ENCODE assay signal across 8 cellular contexts in the genomic region with DNA sequence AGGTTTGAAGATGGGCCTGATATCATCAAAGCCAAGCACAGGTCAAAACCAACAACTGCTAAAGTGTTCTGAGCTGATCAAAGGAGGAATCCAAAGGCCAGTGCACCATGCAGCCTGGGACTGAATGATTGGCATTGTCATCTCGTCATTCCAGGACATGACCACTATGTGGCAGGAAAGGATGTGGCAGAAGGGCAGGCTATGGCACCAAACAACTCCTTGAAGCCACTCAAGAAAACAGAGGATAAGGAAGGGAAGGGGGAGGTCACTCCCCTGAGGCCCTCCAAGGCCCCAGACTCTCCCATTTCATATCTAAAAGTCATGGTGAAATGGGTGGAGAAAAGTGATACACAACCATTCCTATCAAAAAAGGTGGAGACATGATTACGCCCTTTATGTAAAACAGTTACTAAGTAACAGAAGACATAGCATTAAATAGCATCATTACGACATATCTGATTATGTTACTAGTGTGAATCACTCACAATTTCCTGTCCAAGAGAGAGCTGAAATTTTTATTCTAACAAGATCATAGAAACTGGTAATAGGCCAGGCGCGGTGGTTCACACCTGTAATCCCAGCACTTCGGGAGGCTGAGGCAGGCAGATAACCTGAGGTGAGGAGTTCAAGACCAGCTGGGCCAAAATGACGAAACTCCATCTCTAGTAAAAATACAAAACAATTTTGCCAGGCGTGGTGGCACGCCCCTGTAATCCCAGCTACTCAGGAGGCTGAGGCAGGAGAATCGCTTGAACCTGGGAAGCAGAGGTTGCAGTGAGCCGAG. TPM values are rescaled to one million over a fixed set of nuclear protein-coding genes. Genes with fewer than 3 reads are reported as not detected.
A peak's percentile ranks its signal among the peaks of the same experiment; 100 is the strongest.
DNase-seq lines count a peak whose midpoint lies in the region; ATAC-seq and TF ChIP-seq lines count a peak whose summit lies in the region.

No MANE protein-coding gene starts in this region.

- CTCF ChIA-PET in CD8-positive, alpha-beta memory T cell (lab: Charles Lee), result interaction anchor here (0.8 to 1.2 kb wide), 4 partner anchors 12 to 63 kb away, joined by 3 to 6 read pairs (median 4); no protein-coding TSS in a partner anchor

- H3K4me3 Mint-ChIP-seq in HFFc6 (no peak overlapping the region), nephron progenitor cell (no peak overlapping the region)
- no peak overlapping the region for H3K4me3 Mint-ChIP-seq in CD8-positive, alpha-beta memory T cell

- peak; percentile 32 for DNase-seq in DMS114 treated with DMSO at 0.1 percent for 48 hours (lab: John Stamatoyannopoulos, UW; ENCODE audit: unreplicated experiment)
- DNase-seq in HFFc6, result peak; percentile 75
- DNase-seq in SJSA1 (ENCODE audit: low read depth in 1 of 2, low spot score in 2 of 2), result peak in 1 of 2 experiments; percentile 69
- DNase-seq in nephron progenitor cell, result no peak
- DNase-seq in CD8-positive, alpha-beta memory T cell, result no peak
- DNase-seq in NCI-H1436 treated with DMSO at 0.1 percent for 48 hours (lab: John Stamatoyannopoulos, UW), result no peak

- POLR2A ChIA-PET in CD8-positive, alpha-beta memory T cell (lab: Charles Lee), result no interaction called here

- peaks cover 27% of the 10 kb centered on the region for H3K4me1 ChIP-seq in SJSA1 (replicated peaks)
- no peaks in the 10 kb centered on the region for H3K4me1 ChIP-seq in CD8-positive, alpha-beta memory T cell (ENCODE audit: insufficient read depth, low read length)

- H3K4me1 Mint-ChIP-seq in HFFc6 (ENCODE audit: low read depth) (peaks cover 37% of the 10 kb centered on the region), nephron progenitor cell (peaks cover 29% of the 10 kb centered on the region)
- H3K4me1 Mint-ChIP-seq in CD8-positive, alpha-beta memory T cell, result peaks cover under 1 to 5% (median 2%) of the 10 kb centered on the region in 3 donors

- TF ChIP-seq CTCF in HFFc6 (IDR thresholded peaks at IDR 0.05) (peak; percentile 62), nephron progenitor cell (IDR thresholded peaks at IDR 0.05) (no peak)

- H3K9me3 Mint-ChIP-seq in HFFc6 (no peaks in the 10 kb centered on the region), nephron progenitor cell (no peaks in the 10 kb centered on the region)
- H3K9me3 Mint-ChIP-seq in CD8-positive, alpha-beta memory T cell, result no peaks in the 10 kb centered on the region

- H3K27me3 Mint-ChIP-seq in HFFc6 (ENCODE audit: insufficient read depth), result peaks cover 4% of the 10 kb centered on the region
- H3K27me3 Mint-ChIP-seq in nephron progenitor cell (ENCODE audit: low read depth, poor library complexity), result peaks cover 17% of the 10 kb centered on the region
- H3K27me3 Mint-ChIP-seq in CD8-positive, alpha-beta memory T cell, result no peaks in the 10 kb centered on the region

- H3K36me3 ChIP-seq in SJSA1, result no peaks in the 10 kb centered on the region
- H3K36me3 ChIP-seq in CD8-positive, alpha-beta memory T cell (ENCODE audit: insufficient read depth, low read length), result no peaks in the 10 kb centered on the region

- H3K4me3 ChIP-seq in SJSA1, result no peak overlapping the region
- no peak overlapping the region for H3K4me3 ChIP-seq in CD8-positive, alpha-beta memory T cell (ENCODE audit: low read length)

- no peaks in the 10 kb centered on the region for H3K27me3 ChIP-seq in SJSA1 (replicated peaks)
- no peaks in the 10 kb centered on the region for H3K27me3 ChIP-seq in CD8-positive, alpha-beta memory T cell (ENCODE audit: insufficient read depth, low read length, poor library complexity, severe bottlenecking)

- H3K27ac Mint-ChIP-seq in HFFc6, result peak overlapping the region; percentile 94
- H3K27ac Mint-ChIP-seq in nephron progenitor cell, result peak overlapping the region; percentile 38
- peak overlapping the region in 2 of 8 donors; percentile 25 to 32 for H3K27ac Mint-ChIP-seq in CD8-positive, alpha-beta memory T cell

- no peaks in the 10 kb centered on the region for H3K9me3 ChIP-seq in SJSA1 (replicated peaks)
- H3K9me3 ChIP-seq in CD8-positive, alpha-beta memory T cell (ENCODE audit: low read length), result no peaks in the 10 kb centered on the region

- H3K36me3 Mint-ChIP-seq in HFFc6 (ENCODE audit: low read depth) (no peaks in the 10 kb centered on the region), nephron progenitor cell (ENCODE audit: low read depth) (no peaks in the 10 kb centered on the region)
- no peaks in the 10 kb centered on the region for H3K36me3 Mint-ChIP-seq in CD8-positive, alpha-beta memory T cell

- peak overlapping the region; percentile 32 for H3K27ac ChIP-seq in SJSA1
- no peak overlapping the region for H3K27ac ChIP-seq in CD8-positive, alpha-beta memory T cell (ENCODE audit: low read depth, low read length)

- ATAC-seq in esophagus mucosa, result peak; percentile 39
- ATAC-seq in HG03565 (IDR thresholded peaks at IDR 0.05; ENCODE audit: unreplicated experiment), result no peak

RNA-seq across cellular contexts. Expression of a gene that starts 49.3 kb away (rescaled TPM):
- total RNA-seq in HFFc6 (2021; fragmentation: NEBNext Ultra II Directional; extraction: Animal tissue kit (Norgen Biotek cat#: 25700)), result 100 to 1,000 TPM; 426 to 589 (median 452) TPM
- 306 and 345 TPM in 2 replicates for total RNA-seq in SJSA1 (2014; rRNA removed; shearing (Covaris generic))
- 931 TPM for total RNA-seq in esophagus mucosa
- 100 to 1,000 TPM; 187 to 193 TPM for total RNA-seq in CD8-positive, alpha-beta memory T cell
- 125 TPM for polyA plus RNA-seq in CD8-positive, alpha-beta memory T cell

Comparison
In these comparisons a context has a peak if more than half of its experiments do, and no peak if none do; other contexts are left out.
1. DNase-seq: peak in DMS114 treated with DMSO at 0.1 percent for 48 hours (single experiment) and HFFc6 (single experiment); none in nephron progenitor cell (single experiment), CD8-positive, alpha-beta memory T cell (0 of 5) and NCI-H1436 treated with DMSO at 0.1 percent for 48 hours (single experiment).